Comparison of ENCODE assay signal across 8 cellular contexts in genomic region chr6:5866547-5867051, GRCh38.
A peak's percentile ranks its signal among the peaks of the same experiment; 100 is the strongest.
DNase-seq lines count a peak whose midpoint lies in the region; ATAC-seq and TF ChIP-seq lines count a peak whose summit lies in the region.

No MANE protein-coding gene starts in this region.

- H3K9me2 ChIP-seq in PC-9 (ENCODE audit: insufficient read depth), result no peaks in the 10 kb centered on the region

- no peaks in the 10 kb centered on the region for H3F3A ChIP-seq in PC-9 (ENCODE audit: insufficient read depth, low read depth)

- H2AFZ ChIP-seq in PC-9, result no peak overlapping the region

- peaks cover 18% of the 10 kb centered on the region for H3K9me3 Mint-ChIP-seq in activated T-cell treated with anti-CD3 and anti-CD28 coated beads, Interleukin-2, amount 50 U/mL, for 24 hours

- no peak overlapping the region; the same call in 1 of the 2 replicates for H3K4me3 ChIP-seq in PC-9
- H3K4me3 ChIP-seq in epithelial cell of esophagus (ENCODE audit: low read length), result no peak overlapping the region
- H3K4me3 ChIP-seq in rectal smooth muscle tissue (ENCODE audit: low read length), result peak overlapping the region; percentile 7

- POLR2A ChIA-PET in PC-9 (lab: Charles Lee; ENCODE audit: unreplicated experiment), result no interaction called here

- H3K4me2 ChIP-seq in PC-9, result peak overlapping the region; percentile 63

- H3K36me3 ChIP-seq in PC-9 (ENCODE audit: low read depth) (no peaks in the 10 kb centered on the region), rectal smooth muscle tissue (ENCODE audit: control insufficient read depth, insufficient read depth, low read length) (no peaks in the 10 kb centered on the region)

- H3K4me3 Mint-ChIP-seq in activated T-cell treated with anti-CD3 and anti-CD28 coated beads, Interleukin-2, amount 50 U/mL, for 24 hours, result peak overlapping the region; percentile 63

- intact Hi-C loops in PC-9 (cut with micrococcal nuclease; ENCODE audit: unreplicated experiment), result loop anchor here (10.0 kb wide), 1 partner anchor 392 kb away; no protein-coding TSS in a partner anchor
- intact Hi-C loops in head of caudate nucleus (cut with DNase I), result no loop called here

- H3K4me1 Mint-ChIP-seq in activated T-cell treated with anti-CD3 and anti-CD28 coated beads, Interleukin-2, amount 50 U/mL, for 24 hours (ENCODE audit: low read depth), result peaks cover 52% of the 10 kb centered on the region

- no peak for TF ChIP-seq CTCF in PC-9 (conservative IDR thresholded peaks at IDR 0.05)
- no peak for TF ChIP-seq CTCF in epithelial cell of esophagus (IDR thresholded peaks at IDR 0.05; ENCODE audit: insufficient read depth, low read depth, low read length, missing control alignments)

- no peaks in the 10 kb centered on the region for H4K20me1 ChIP-seq in PC-9 (ENCODE audit: insufficient read depth)

- peaks cover 11% of the 10 kb centered on the region for H3K36me3 Mint-ChIP-seq in activated T-cell treated with anti-CD3 and anti-CD28 coated beads, Interleukin-2, amount 50 U/mL, for 24 hours (ENCODE audit: low read depth)

- no peak overlapping the region for H3K9ac ChIP-seq in rectal smooth muscle tissue (ENCODE audit: low read length)

- BruUV-seq in PC-9 (replicated peaks; lab: Mats Ljungman, UMichigan), result no TSS peak

- H3K27me3 Mint-ChIP-seq in activated T-cell treated with anti-CD3 and anti-CD28 coated beads, Interleukin-2, amount 50 U/mL, for 24 hours, result no peaks in the 10 kb centered on the region

- no peak for ATAC-seq in HG02840 (IDR thresholded peaks at IDR 0.05; ENCODE audit: low FRiP score, unreplicated experiment)

- no peaks in the 10 kb centered on the region for H3K79me2 ChIP-seq in PC-9 (ENCODE audit: low read depth)

- H3K27ac ChIP-seq in PC-9 (no peak overlapping the region), rectal smooth muscle tissue (ENCODE audit: low read depth, low read length) (no peak overlapping the region)

- H3K27me3 ChIP-seq in PC-9 (ENCODE audit: insufficient read depth, low read depth) (no peaks in the 10 kb centered on the region), rectal smooth muscle tissue (ENCODE audit: control insufficient read depth, insufficient read depth, low read length) (no peaks in the 10 kb centered on the region)

- CTCF ChIA-PET in PC-9 (lab: Charles Lee), result no interaction called here

- DNase-seq in activated T-cell treated with anti-CD3 and anti-CD28 coated beads, Interleukin-2, amount 50 U/mL, for 24 hours, result no peak
- no peak for DNase-seq in activated T-cell treated with anti-CD3 and anti-CD28 coated beads, Interleukin-2, amount 50 U/mL, for 1 hour
- peak; percentile 19 to 63 for DNase-seq in PC-9
- DNase-seq in epithelial cell of esophagus (ENCODE audit: low read depth), result peak; percentile 77
- DNase-seq in head of caudate nucleus, result no peak
- DNase-seq in C1 segment of cervical spinal cord (lab: John Stamatoyannopoulos, UW), result no peak

- H3K27ac Mint-ChIP-seq in activated T-cell treated with anti-CD3 and anti-CD28 coated beads, Interleukin-2, amount 50 U/mL, for 24 hours, result peak overlapping the region; percentile 89

- H3K4me1 ChIP-seq in PC-9 (replicated peaks; ENCODE audit: insufficient read depth) (0 out of 2 replicates have a peak, but pooled peaks cover 4% of the 10 kb centered on the region), rectal smooth muscle tissue (ENCODE audit: control insufficient read depth, insufficient read depth, low read length) (no peaks in the 10 kb centered on the region)

- no peaks in the 10 kb centered on the region for H3K9me3 ChIP-seq in PC-9 (ENCODE audit: insufficient read depth, low read depth)

Comparison
In these comparisons a context has a peak if more than half of its experiments do, and no peak if none do; other contexts are left out.
1. DNase-seq: peak in PC-9 (2 of 2) and epithelial cell of esophagus (single experiment); none in activated T-cell treated with anti-CD3 and anti-CD28 coated beads, Interleukin-2, amount 50 U/mL, for 24 hours (single experiment), activated T-cell treated with anti-CD3 and anti-CD28 coated beads, Interleukin-2, amount 50 U/mL, for 1 hour (single experiment), head of caudate nucleus (0 of 42) and C1 segment of cervical spinal cord (0 of 14).